Comparison of ENCODE assay signal across 21 cellular contexts in genomic region chr3:132912416-132912753, GRCh38.
DNase-seq lines count a peak whose midpoint lies in the region; ATAC-seq and TF ChIP-seq lines count a peak whose summit lies in the region.
"Had no signal": no experiment of that assay in that cellular context is flagged by ENCODE, and none has a peak within 500 bp of the region (broad histone marks: within the 10 kb centered on the region; RNA-seq: fewer than 3 reads in every experiment).

No MANE protein-coding gene starts in this region.

- no peak overlapping the region for H3K9ac ChIP-seq in MM.1S (ENCODE audit: low read length)
- H3K9ac ChIP-seq: KMS-11, SK-N-SH had no signal

- H3K27me3 ChIP-seq in ACC112 (ENCODE audit: insufficient read depth, low read length) = no peaks in the 10 kb centered on the region
- no peaks in the 10 kb centered on the region for H3K27me3 ChIP-seq in MM.1S (replicated peaks; ENCODE audit: insufficient read depth, low read length)
- no peaks in the 10 kb centered on the region for H3K27me3 ChIP-seq in brain microvascular endothelial cell (replicated peaks)
- no peaks in the 10 kb centered on the region for H3K27me3 ChIP-seq in aorta (ENCODE audit: control insufficient read depth in 1 of 2, insufficient read depth in 2 of 2, low read length in 1 of 2)

- peak; percentile 8 for TF ChIP-seq CTCF in MM.1S (IDR thresholded peaks at IDR 0.05; ENCODE audit: low read length)
- no peak for TF ChIP-seq CTCF in brain microvascular endothelial cell (IDR thresholded peaks at IDR 0.05; ENCODE audit: low read depth, low read length, missing control alignments)
- no peak for TF ChIP-seq CTCF in osteocyte (IDR thresholded peaks at IDR 0.05)

- no peaks in the 10 kb centered on the region for H3F3A ChIP-seq in MM.1S (ENCODE audit: insufficient read depth, low read length)

- H3K79me2 ChIP-seq in ACC112 (ENCODE audit: control insufficient read depth, insufficient read depth, low read length, unreplicated experiment) (no peaks in the 10 kb centered on the region), MM.1S (ENCODE audit: low read length) (no peaks in the 10 kb centered on the region)

- H3K4me3 ChIP-seq in ACC112 (ENCODE audit: low read depth, low read length) (no peak overlapping the region), MM.1S (ENCODE audit: low read length) (no peak overlapping the region), brain microvascular endothelial cell (ENCODE audit: low read depth, low read length) (no peak overlapping the region), aorta (ENCODE audit: low read length in 2 of 2) (no peak overlapping the region)
- H3K4me3 ChIP-seq: GM12878 had no signal

- H3K4me1 Mint-ChIP-seq in osteocyte (ENCODE audit: unreplicated experiment) = peaks cover 42% of the 10 kb centered on the region
- H3K4me1 Mint-ChIP-seq: B cell; CD4-positive, CD25-positive, alpha-beta regulatory T cell had no signal

- ATAC-seq in GM19035 (IDR thresholded peaks at IDR 0.05; ENCODE audit: unreplicated experiment) (no peak), aorta (ENCODE audit: low FRiP score) (no peak)
- ATAC-seq: GM12878, HepG2 had no signal

- no peak overlapping the region for H2AFZ ChIP-seq in ACC112 (ENCODE audit: low read length, unreplicated experiment)
- H2AFZ ChIP-seq in MM.1S (ENCODE audit: low read length) = no peak overlapping the region

- no peaks in the 10 kb centered on the region for H4K20me1 ChIP-seq in MM.1S (ENCODE audit: insufficient read depth, low read length)

- H3K9me3 ChIP-seq in MM.1S (replicated peaks; ENCODE audit: insufficient read depth, low read length) (no peaks in the 10 kb centered on the region), aorta (ENCODE audit: control insufficient read depth, low read length) (no peaks in the 10 kb centered on the region)
- H3K9me3 ChIP-seq: SK-N-SH had no signal

- H3K4me2 ChIP-seq in MM.1S (ENCODE audit: low read depth, low read length) = no peak overlapping the region
- H3K4me2 ChIP-seq: KMS-11, SK-N-SH had no signal

- H3K4me1 ChIP-seq in ACC112 (ENCODE audit: control insufficient read depth, insufficient read depth, low read length, unreplicated experiment) (peaks cover 11% of the 10 kb centered on the region), MM.1S (ENCODE audit: low read length) (no peaks in the 10 kb centered on the region), aorta (ENCODE audit: control insufficient read depth in 1 of 2, insufficient read depth in 2 of 2, low read length in 2 of 2) (no peaks in the 10 kb centered on the region)

- peak overlapping the region; percentile 79 for H3K27ac Mint-ChIP-seq in osteocyte (ENCODE audit: unreplicated experiment)
- H3K27ac Mint-ChIP-seq: B cell; CD4-positive, CD25-positive, alpha-beta regulatory T cell; H9 had no signal

- in situ Hi-C loops in brain microvascular endothelial cell (cut with HindIII; ENCODE audit: low pct_ligation_motif_present, low sequenced_read_pairs) = no loop called here

- intact Hi-C loops in aorta (cut with DNase I) = no loop called here

- no peak overlapping the region for H3K4me3 Mint-ChIP-seq in osteocyte (ENCODE audit: unreplicated experiment)
- H3K4me3 Mint-ChIP-seq: B cell; CD4-positive, CD25-positive, alpha-beta regulatory T cell; H9 had no signal

- peak overlapping the region; percentile 53 for H3K27ac ChIP-seq in ACC112 (ENCODE audit: low read depth, low read length)
- no peak overlapping the region for H3K27ac ChIP-seq in MM.1S (ENCODE audit: low read length)
- H3K27ac ChIP-seq in brain microvascular endothelial cell = peak overlapping the region; percentile 35
- no peak overlapping the region for H3K27ac ChIP-seq in aorta (ENCODE audit: low read depth in 1 of 2, low read length in 2 of 2)
- H3K27ac ChIP-seq: HL-60, KMS-11 had no signal

- H3K36me3 ChIP-seq in ACC112 (ENCODE audit: insufficient read depth, low read length) = no peaks in the 10 kb centered on the region
- H3K36me3 ChIP-seq in MM.1S (replicated peaks; ENCODE audit: insufficient read depth, low read length) = no peaks in the 10 kb centered on the region
- no peaks in the 10 kb centered on the region for H3K36me3 ChIP-seq in brain microvascular endothelial cell (replicated peaks)
- H3K36me3 ChIP-seq in aorta (ENCODE audit: control insufficient read depth in 1 of 2, insufficient read depth in 2 of 2, low read length in 1 of 2) = no peaks in the 10 kb centered on the region

- DNase-seq in MM.1S (no peak), brain microvascular endothelial cell (no peak), osteocyte (ENCODE audit: extremely low spot score, unreplicated experiment) (no peak), DMS53 treated with DMSO at 0.1 percent for 48 hours (lab: John Stamatoyannopoulos, UW; ENCODE audit: unreplicated experiment) (no peak), SW480 (ENCODE audit: low spot score) (no peak), aorta (no peak)
- DNase-seq: CD4-positive, CD25-positive, alpha-beta regulatory T cell; DND-41; H9; NCI-H187; NCI-H446 treated with DMSO at 0.1 percent for 48 hours; NCI-H526 treated with DMSO at 0.1 percent for 48 hours; SHP77; SK-N-SH had no signal

- H3K36me3 Mint-ChIP-seq in osteocyte (ENCODE audit: unreplicated experiment) = no peaks in the 10 kb centered on the region
- H3K36me3 Mint-ChIP-seq: CD4-positive, CD25-positive, alpha-beta regulatory T cell had no signal

- no peaks in the 10 kb centered on the region for H3K27me3 Mint-ChIP-seq in osteocyte (ENCODE audit: unreplicated experiment)
- H3K27me3 Mint-ChIP-seq: B cell; CD4-positive, CD25-positive, alpha-beta regulatory T cell had no signal

- peaks cover 9% of the 10 kb centered on the region for H3K9me3 Mint-ChIP-seq in osteocyte (ENCODE audit: unreplicated experiment)
- H3K9me3 Mint-ChIP-seq: H9 had no signal

- 96 to 98% methylated on average over 3 of the region's 3 CpGs for WGBS in aorta, 2 donors

- no peaks in the 10 kb centered on the region for H3K9me2 ChIP-seq in MM.1S (replicated peaks; ENCODE audit: insufficient read depth, low read length)
- H3K9me2 ChIP-seq: SK-N-SH had no signal

Comparison
In these comparisons a context has a peak if more than half of its experiments do, and no peak if none do; other contexts are left out.
1. H3K27ac ChIP-seq: peak in ACC112 (single experiment) and brain microvascular endothelial cell (single experiment); none in MM.1S (single experiment) and aorta (0 of 2).